Comparison of ENCODE assay signal across 18 cellular contexts in genomic region chr15:79025802-79026201, GRCh38.
"Had no signal": no experiment of that assay in that cellular context is flagged by ENCODE, and none has a peak within 500 bp of the region (broad histone marks: within the 10 kb centered on the region; RNA-seq: fewer than 3 reads in every experiment).

No MANE protein-coding gene starts in this region.

- H3K27ac ChIP-seq: colonic mucosa, dorsolateral prefrontal cortex, hepatocyte, neutrophil, right atrium auricular region, thyroid gland had no signal

- H3K79me2 ChIP-seq: hepatocyte had no signal

- H3K27ac Mint-ChIP-seq: natural killer cell treated with Interleukin-12 subunit alpha and Interleukin-12 subunit beta and Interleukin-15 and Interleukin-18, amount 100 ng/mL, for 72 hours; type B pancreatic cell had no signal

- H3K36me3 Mint-ChIP-seq: natural killer cell treated with Interleukin-12 subunit alpha and Interleukin-12 subunit beta and Interleukin-15 and Interleukin-18, amount 100 ng/mL, for 72 hours; type B pancreatic cell had no signal

- H3K9me3 Mint-ChIP-seq: natural killer cell treated with Interleukin-12 subunit alpha and Interleukin-12 subunit beta and Interleukin-15 and Interleukin-18, amount 100 ng/mL, for 72 hours had no signal

- DNase-seq: colonic mucosa; dorsolateral prefrontal cortex; effector CD8-positive, alpha-beta T cell; foreskin melanocyte; mesenchymal stem cell; midbrain; small intestine; stimulated activated CD4-positive, alpha-beta T cell treated with anti-CD3 and anti-CD28 coated beads, Interleukin-12 subunit alpha, Interleukin-12 subunit beta, amount 100 ng/mL, for 4 hours; stimulated activated naive CD4-positive, alpha-beta T cell treated with Interleukin-2 at 50 U/mL for 16 hours; thyroid gland had no signal

- ATAC-seq: left colon, left ventricle myocardium superior had no signal

- H3K4me3 Mint-ChIP-seq: natural killer cell treated with Interleukin-12 subunit alpha and Interleukin-12 subunit beta and Interleukin-15 and Interleukin-18, amount 100 ng/mL, for 72 hours; type B pancreatic cell had no signal

- H3K27me3 ChIP-seq: colonic mucosa, dorsolateral prefrontal cortex, hepatocyte, neutrophil, right atrium auricular region, thyroid gland had no signal

- H3K4me2 ChIP-seq: hepatocyte had no signal

- H2AFZ ChIP-seq: hepatocyte had no signal

- H3K4me3 ChIP-seq: colonic mucosa, dorsolateral prefrontal cortex, hepatocyte, lung, right atrium auricular region, thyroid gland had no signal

- H3K9me3 ChIP-seq: colonic mucosa, neutrophil, right atrium auricular region, thyroid gland had no signal

- H3K36me3 ChIP-seq: colonic mucosa, neutrophil, right atrium auricular region, thyroid gland had no signal

- H3K4me1 ChIP-seq: colonic mucosa, right atrium auricular region, thyroid gland had no signal
